ENCODE assay signal across 9 cellular contexts in genomic region chr1:7491089-7491817, GRCh38.
DNase-seq lines count a peak whose midpoint lies in the region; ATAC-seq and TF ChIP-seq lines count a peak whose summit lies in the region.
"Had no signal": no experiment of that assay in that cellular context is flagged by ENCODE, and none has a peak within 500 bp of the region (broad histone marks: within the 10 kb centered on the region; RNA-seq: fewer than 3 reads in every experiment).

No MANE protein-coding gene starts in this region.

- H3K9me3 ChIP-seq in muscle layer of colon (ENCODE audit: low read length) = no peaks in the 10 kb centered on the region
- no peaks in the 10 kb centered on the region for H3K9me3 ChIP-seq in gastrocnemius medialis

- peaks cover 16% of the 10 kb centered on the region for H3K4me1 ChIP-seq in muscle layer of colon (ENCODE audit: insufficient read depth, low read length)
- H3K4me1 ChIP-seq in gastrocnemius medialis = no peaks in the 10 kb centered on the region

- DNase-seq in DMS53 (lab: John Stamatoyannopoulos, UW) (peak; percentile 80), NCI-H2081 treated with DMSO at 0.1 percent for 48 hours (lab: John Stamatoyannopoulos, UW) (peak; percentile 98), dermis microvascular lymphatic vessel endothelial cell (ENCODE audit: low read depth in 2 of 2) (peak; percentile 52 to 76), gastrocnemius medialis (no peak), NK-92 (lab: John Stamatoyannopoulos, UW; ENCODE audit: unreplicated experiment) (no peak)
- DNase-seq in activated T-cell treated with anti-CD3 and anti-CD28 coated beads, Interleukin-2, amount 50 U/mL, for 1 hour = no peak
- DNase-seq: EL had no signal

- TF ChIP-seq CTCF in gastrocnemius medialis (IDR thresholded peaks at IDR 0.05 in 4 of 5, conservative IDR thresholded peaks at IDR 0.05 in 1 of 5) = no peak

- peaks cover 0 to 3% of the 10 kb centered on the region in 2 donors for H3K27me3 ChIP-seq in muscle layer of colon (ENCODE audit: control insufficient read depth in 1 of 2, insufficient read depth in 2 of 2, low read length in 2 of 2)
- no peaks in the 10 kb centered on the region for H3K27me3 ChIP-seq in gastrocnemius medialis

- no peak overlapping the region for H3K9ac ChIP-seq in muscle layer of colon (ENCODE audit: low read length)

- H3K4me3 ChIP-seq in muscle layer of colon (ENCODE audit: low read depth in 1 of 2, low read length in 2 of 2) (no peak overlapping the region), gastrocnemius medialis (no peak overlapping the region)

- H3K27ac ChIP-seq in muscle layer of colon (ENCODE audit: low read depth, low read length) = peak overlapping the region; percentile 23
- peak overlapping the region in 1 of 4 donors; percentile 13 for H3K27ac ChIP-seq in gastrocnemius medialis

- no peak for ATAC-seq in GM21786 (IDR thresholded peaks at IDR 0.05; ENCODE audit: unreplicated experiment)
- no peak for ATAC-seq in gastrocnemius medialis

- in situ Hi-C loops in gastrocnemius medialis (cut with MboI; ENCODE audit: low sequenced_read_pairs in 4 of 4) = no loop called here

- intact Hi-C loops in gastrocnemius medialis (cut with DNase I; ENCODE audit: low total_unique reads) = no loop called here

- H3K36me3 ChIP-seq in muscle layer of colon (ENCODE audit: insufficient read depth, low read length) (no peaks in the 10 kb centered on the region), gastrocnemius medialis (no peaks in the 10 kb centered on the region)

- TF ChIP-seq POLR2A in gastrocnemius medialis (IDR thresholded peaks at IDR 0.05) = no peak

Comparison
In these comparisons a context has a peak if more than half of its experiments do, and no peak if none do; other contexts are left out.
1. DNase-seq: peak in DMS53 (single experiment), NCI-H2081 treated with DMSO at 0.1 percent for 48 hours (single experiment) and dermis microvascular lymphatic vessel endothelial cell (2 of 2); none in activated T-cell treated with anti-CD3 and anti-CD28 coated beads, Interleukin-2, amount 50 U/mL, for 1 hour (single experiment), gastrocnemius medialis (0 of 2) and NK-92 (single experiment).